ENCODE assay signal across 16 cellular contexts in the genomic region with DNA sequence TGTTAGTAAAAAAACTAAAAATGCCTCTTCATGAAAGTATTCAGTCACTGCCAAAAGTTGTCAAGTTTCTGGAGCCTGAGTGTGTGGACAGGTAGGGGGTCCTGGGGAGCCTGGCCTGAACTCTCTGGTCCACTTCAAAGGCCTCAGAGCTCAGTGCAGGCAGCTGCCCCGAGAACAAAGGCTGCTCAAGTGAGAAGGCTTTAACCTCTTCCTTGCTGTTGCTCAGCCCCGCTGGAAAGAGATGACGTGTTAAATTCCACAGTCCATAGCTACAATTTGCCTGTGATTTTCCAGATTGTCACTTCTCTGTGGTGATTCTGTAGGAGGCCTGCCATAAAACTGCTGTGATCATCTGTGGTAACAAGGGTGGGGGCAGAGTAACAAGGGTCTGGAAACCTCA.
DNase-seq lines count a peak whose midpoint lies in the region; ATAC-seq and TF ChIP-seq lines count a peak whose summit lies in the region.
"Had no signal": no experiment of that assay in that cellular context is flagged by ENCODE, and none has a peak within 500 bp of the region (broad histone marks: within the 10 kb centered on the region; RNA-seq: fewer than 3 reads in every experiment).

No MANE protein-coding gene starts in this region.

- H3K14ac ChIP-seq in IMR-90 (replicated peaks; ENCODE audit: low read depth, low read length) = peak overlapping the region; percentile 75

- peak overlapping the region; percentile 93 for H2BK5ac ChIP-seq in IMR-90 (ENCODE audit: low read depth, low read length, poor library complexity, severe bottlenecking)

- H3K9me3 ChIP-seq in IMR-90 (ENCODE audit: control insufficient read depth, insufficient read depth, low read length) (no peaks in the 10 kb centered on the region), iPS-20b (ENCODE audit: insufficient read depth, low read depth, low read length) (no peaks in the 10 kb centered on the region), skeletal muscle satellite cell (replicated peaks; ENCODE audit: low read length) (no peaks in the 10 kb centered on the region), WERI-Rb-1 (ENCODE audit: severe bottlenecking) (no peaks in the 10 kb centered on the region)
- H3K9me3 ChIP-seq: tibial artery had no signal

- peak; percentile 67 for ATAC-seq in IMR-90 (ENCODE audit: low read depth)
- no peak for ATAC-seq in activated CD8-positive, alpha-beta T cell treated with anti-CD3 and anti-CD28 coated beads for 36 hours
- ATAC-seq: activated T-helper 17 cell treated with anti-CD3 and anti-CD28 coated beads, Interleukin-2, amount 50 U/mL, for 72 hours had no signal

- H3K36me3 Mint-ChIP-seq in activated CD8-positive, alpha-beta T cell treated with anti-CD3 and anti-CD28 coated beads for 36 hours (ENCODE audit: low read depth) = peaks cover 36% of the 10 kb centered on the region

- TF ChIP-seq CTCF in IMR-90 (conservative IDR thresholded peaks at IDR 0.05; ENCODE audit: low read depth, low read length) = no peak
- TF ChIP-seq CTCF in WERI-Rb-1 (IDR thresholded peaks at IDR 0.05; ENCODE audit: low read depth, low read length) = no peak
- TF ChIP-seq CTCF in activated CD8-positive, alpha-beta T cell treated with anti-CD3 and anti-CD28 coated beads for 36 hours (IDR thresholded peaks at IDR 0.05) = no peak

- no peaks in the 10 kb centered on the region for H3K9me3 Mint-ChIP-seq in activated CD8-positive, alpha-beta T cell treated with anti-CD3 and anti-CD28 coated beads for 36 hours
- H3K9me3 Mint-ChIP-seq: activated T-helper 17 cell treated with anti-CD3 and anti-CD28 coated beads, Interleukin-2, amount 50 U/mL, for 72 hours; central memory CD8-positive, alpha-beta T cell had no signal

- dilution Hi-C loops in IMR-90 (cut with HindIII; ENCODE audit: low sequenced_read_pairs, unreplicated experiment) = no loop called here

- in situ Hi-C loops in IMR-90 (cut with MboI; ENCODE audit: low sequenced_read_pairs) = no loop called here

- H3K4me1 Mint-ChIP-seq in activated CD8-positive, alpha-beta T cell treated with anti-CD3 and anti-CD28 coated beads for 36 hours (ENCODE audit: low read depth) = no peaks in the 10 kb centered on the region
- H3K4me1 Mint-ChIP-seq: activated T-helper 17 cell treated with anti-CD3 and anti-CD28 coated beads, Interleukin-2, amount 50 U/mL, for 72 hours; central memory CD8-positive, alpha-beta T cell had no signal

- no TSS peak for BruUV-seq in IMR-90 (replicated peaks; lab: Mats Ljungman, UMichigan)

- H4K5ac ChIP-seq in IMR-90 (ENCODE audit: low read depth, low read length) = peak overlapping the region; percentile 78

- peaks cover 26% of the 10 kb centered on the region for H3K4me1 ChIP-seq in IMR-90 (ENCODE audit: control insufficient read depth, insufficient read depth, low read length)
- peaks cover 19% of the 10 kb centered on the region for H3K4me1 ChIP-seq in iPS-20b (ENCODE audit: insufficient read depth, low read length)
- H3K4me1 ChIP-seq in skeletal muscle satellite cell (ENCODE audit: control insufficient read depth, insufficient read depth, low read length) = peaks cover 47% of the 10 kb centered on the region
- H3K4me1 ChIP-seq: tibial artery had no signal

- peaks cover 28% of the 10 kb centered on the region for H3K36me3 ChIP-seq in IMR-90 (ENCODE audit: control insufficient read depth, insufficient read depth, low read length)
- peaks cover 21% of the 10 kb centered on the region; the same call in 1 of the 2 replicates for H3K36me3 ChIP-seq in iPS-20b (ENCODE audit: insufficient read depth, low read depth, low read length)
- H3K36me3 ChIP-seq in skeletal muscle satellite cell (ENCODE audit: insufficient read depth, low read length) = peaks cover 31% of the 10 kb centered on the region
- peaks cover 36% of the 10 kb centered on the region for H3K36me3 ChIP-seq in WERI-Rb-1

- peaks cover 14% of the 10 kb centered on the region for H3K9me1 ChIP-seq in IMR-90 (ENCODE audit: insufficient read depth, low read length)

- H4K91ac ChIP-seq in IMR-90 (ENCODE audit: insufficient read depth, low read depth, low read length) = peak overlapping the region; percentile 72

- H2BK15ac ChIP-seq in IMR-90 (ENCODE audit: low read depth, low read length) = peak overlapping the region; percentile 45; the same call in 1 of the 3 replicates

- H3K18ac ChIP-seq in IMR-90 (ENCODE audit: low read depth, low read length) = peak overlapping the region; percentile 52

- peak overlapping the region; percentile 74; the same call in 1 of the 2 replicates for H2AK5ac ChIP-seq in IMR-90 (ENCODE audit: low read depth, low read length)

- no peak overlapping the region for H3K27ac Mint-ChIP-seq in activated CD8-positive, alpha-beta T cell treated with anti-CD3 and anti-CD28 coated beads for 36 hours
- H3K27ac Mint-ChIP-seq: activated T-helper 17 cell treated with anti-CD3 and anti-CD28 coated beads, Interleukin-2, amount 50 U/mL, for 72 hours had no signal

- H2AFZ ChIP-seq in IMR-90 (replicated peaks; ENCODE audit: low read length, poor library complexity) = peak overlapping the region; percentile 73

- no peak for TF ChIP-seq POLR2A in IMR-90 (IDR thresholded peaks at IDR 0.05; ENCODE audit: low read depth, low read length)

- no peak overlapping the region; the same call in 1 of the 2 replicates for H3K9ac ChIP-seq in IMR-90 (ENCODE audit: low read depth, low read length)
- peak overlapping the region; percentile 26; the same call in 1 of the 2 replicates for H3K9ac ChIP-seq in iPS-20b (ENCODE audit: low read depth, low read length)
- H3K9ac ChIP-seq in skeletal muscle satellite cell (ENCODE audit: low read depth, low read length) = peak overlapping the region; percentile 55

- POLR2A ChIA-PET in IMR-90 (lab: Charles Lee; ENCODE audit: unreplicated experiment) = no interaction called here
- POLR2A ChIA-PET in activated CD8-positive, alpha-beta T cell treated with anti-CD3 and anti-CD28 coated beads for 36 hours (lab: Charles Lee) = no interaction called here

- peak overlapping the region; percentile 84 for H2BK20ac ChIP-seq in IMR-90 (ENCODE audit: low read depth, low read length)

- peaks cover 0 to 11% of the 10 kb centered on the region in 2 experiments; a peak in 1 of 4 replicates for H3K79me1 ChIP-seq in IMR-90 (ENCODE audit: low read depth in 1 of 2, low read length in 2 of 2)

- peak overlapping the region; percentile 20 to 62; a peak in 3 of 4 replicates for H4K8ac ChIP-seq in IMR-90 (ENCODE audit: low read depth in 2 of 2, low read length in 2 of 2)

- H3K23ac ChIP-seq in IMR-90 (ENCODE audit: low read depth, low read length) = 0 out of 2 replicates have a peak overlapping the region, but pooled peaks have one; percentile 77

- no peak for TF ChIP-seq RAD21 in IMR-90 (IDR thresholded peaks at IDR 0.05; ENCODE audit: low read length)

- intact Hi-C loops in IMR-90 (cut with micrococcal nuclease) = no loop called here
- intact Hi-C loops in activated CD8-positive, alpha-beta T cell treated with anti-CD3 and anti-CD28 coated beads for 36 hours (cut with micrococcal nuclease) = no loop called here

- CTCF ChIA-PET in IMR-90 (lab: Yijun Ruan, JAX) = no interaction called here
- CTCF ChIA-PET in activated CD8-positive, alpha-beta T cell treated with anti-CD3 and anti-CD28 coated beads for 36 hours (lab: Charles Lee) = no interaction called here

- H2AK9ac ChIP-seq in IMR-90 (replicated peaks; ENCODE audit: low read depth, low read length, poor library complexity) = peak overlapping the region; percentile 60

- H4K20me1 ChIP-seq in IMR-90 (ENCODE audit: insufficient read depth, low read length) = no peaks in the 10 kb centered on the region

- H3K4me2 ChIP-seq in IMR-90 (ENCODE audit: low read depth, low read length) (peak overlapping the region; percentile 24; the same call in 1 of the 2 replicates), skeletal muscle satellite cell (ENCODE audit: low read length) (peak overlapping the region; percentile 32)

- no peak overlapping the region for H3K4me3 Mint-ChIP-seq in activated CD8-positive, alpha-beta T cell treated with anti-CD3 and anti-CD28 coated beads for 36 hours
- H3K4me3 Mint-ChIP-seq: activated T-helper 17 cell treated with anti-CD3 and anti-CD28 coated beads, Interleukin-2, amount 50 U/mL, for 72 hours; central memory CD8-positive, alpha-beta T cell had no signal

- peak overlapping the region; percentile 95 for H3K4ac ChIP-seq in IMR-90 (ENCODE audit: low read depth, low read length)

- H3K4me3 ChIP-seq in IMR-90 (ENCODE audit: insufficient read depth, low read depth, low read length) (no peak overlapping the region), iPS-20b (ENCODE audit: low read length) (peak overlapping the region; percentile 18; the same call in 1 of the 2 replicates), skeletal muscle satellite cell (ENCODE audit: low read length) (no peak overlapping the region), WERI-Rb-1 (ENCODE audit: low read depth, low read length) (no peak overlapping the region)
- H3K4me3 ChIP-seq: tibial artery had no signal

- H3K27me3 Mint-ChIP-seq in activated CD8-positive, alpha-beta T cell treated with anti-CD3 and anti-CD28 coated beads for 36 hours = no peaks in the 10 kb centered on the region
- H3K27me3 Mint-ChIP-seq: activated T-helper 17 cell treated with anti-CD3 and anti-CD28 coated beads, Interleukin-2, amount 50 U/mL, for 72 hours; central memory CD8-positive, alpha-beta T cell had no signal

- H2BK120ac ChIP-seq in IMR-90 (ENCODE audit: low read depth, low read length) = peak overlapping the region; percentile 95

- H3K56ac ChIP-seq in IMR-90 (ENCODE audit: extremely low read depth, insufficient read depth, low read length) = no peak overlapping the region; the same call in 1 of the 2 replicates

- DNase-seq in IMR-90 (peak; percentile 70), caudate nucleus (lab: John Stamatoyannopoulos, UW) (no peak), WERI-Rb-1 (no peak), HK-2 (ENCODE audit: unreplicated experiment) (no peak)
- no peak for DNase-seq in stimulated activated CD8-positive, alpha-beta memory T cell treated with anti-CD3 and anti-CD28 coated beads, Interleukin-4, amount 100 ng/mL, for 48 hours
- no peak for DNase-seq in activated CD8-positive, alpha-beta T cell treated with anti-CD3 and anti-CD28 coated beads for 36 hours
- DNase-seq: activated CD4-positive, CD25-positive, alpha-beta regulatory T cell treated with anti-CD3 and anti-CD28 coated beads, Interleukin-2, amount 50 U/mL, for 72 hours; glutamatergic neuron; Karpas-422; NCI-H187 treated with DMSO at 0.1 percent for 48 hours; NK-92 treated with Interleukin-12 subunit alpha and Interleukin-12 subunit beta, amount 100 ng/mL, for 24 hours; tibial artery had no signal

- no peaks in the 10 kb centered on the region for H3K27me3 ChIP-seq in IMR-90 (ENCODE audit: control insufficient read depth, insufficient read depth, low read length)
- H3K27me3 ChIP-seq in iPS-20b (ENCODE audit: insufficient read depth, low read length) = no peaks in the 10 kb centered on the region
- no peaks in the 10 kb centered on the region for H3K27me3 ChIP-seq in skeletal muscle satellite cell (ENCODE audit: control insufficient read depth, insufficient read depth, low read length)
- H3K27me3 ChIP-seq in WERI-Rb-1 (ENCODE audit: insufficient read depth, low read depth, severe bottlenecking) = no peaks in the 10 kb centered on the region
- H3K27me3 ChIP-seq: tibial artery had no signal

- WGBS in IMR-90 (ENCODE audit: extremely low coverage in 2 of 2, insufficient read length in 1 of 2), 2 experiments = 17% methylated on average over 1 of the region's 3 CpGs; no CpG with 5 or more reads in 1 of the 2 experiments

- H3K27ac ChIP-seq in IMR-90 (ENCODE audit: insufficient read depth, low read length) (peak overlapping the region; percentile 55; the same call in 1 of the 2 replicates), caudate nucleus (ENCODE audit: low read depth, low read length) (peak overlapping the region; percentile 21), iPS-20b (ENCODE audit: low read length) (no peak overlapping the region), WERI-Rb-1 (no peak overlapping the region)
- H3K27ac ChIP-seq: tibial artery had no signal

Comparison
In these comparisons a context has a peak if more than half of its experiments do, and no peak if none do; other contexts are left out.
1. H3K27ac ChIP-seq: peak in IMR-90 (single experiment) and caudate nucleus (single experiment); none in iPS-20b (single experiment) and WERI-Rb-1 (single experiment).